ENCODE assay signal across 8 cellular contexts in genomic region chr7:140517546-140518369, GRCh38. TPM values are rescaled to one million over a fixed set of nuclear protein-coding genes. Genes with fewer than 3 reads are reported as not detected.
DNase-seq lines count a peak whose midpoint lies in the region; ATAC-seq and TF ChIP-seq lines count a peak whose summit lies in the region.

No MANE protein-coding gene starts in this region.

- H3K4me1 ChIP-seq in colonic mucosa (no peaks in the 10 kb centered on the region), liver (ENCODE audit: control insufficient read depth in 4 of 4, insufficient read depth in 4 of 4, low read length in 3 of 4) (no peaks in the 10 kb centered on the region)

- peak; percentile 77 for TF ChIP-seq CTCF in colonic mucosa (IDR thresholded peaks at IDR 0.05)
- TF ChIP-seq CTCF in liver (IDR thresholded peaks at IDR 0.05; ENCODE audit: low read depth, low read length, missing input control) = peak; percentile 90

- no peaks in the 10 kb centered on the region for H3K36me3 ChIP-seq in colonic mucosa
- H3K36me3 ChIP-seq in liver (ENCODE audit: control insufficient read depth in 4 of 4, insufficient read depth in 3 of 4, low read depth in 1 of 4, low read length in 3 of 4) = no peaks in the 10 kb centered on the region

- intact Hi-C loops in colonic mucosa (cut with DNase I) = loop anchor here (2.0 kb wide), 1 partner anchor 135 kb away; no protein-coding TSS in a partner anchor

- ATAC-seq in HG02852 (IDR thresholded peaks at IDR 0.05; ENCODE audit: unreplicated experiment) = peak; percentile 55
- ATAC-seq in GM21526 (IDR thresholded peaks at IDR 0.05; ENCODE audit: low FRiP score, unreplicated experiment) = no peak

- peak overlapping the region in 1 of 2 donors; percentile 92 for H3K9ac ChIP-seq in colonic mucosa (ENCODE audit: low read depth in 2 of 2, low read length in 2 of 2)
- no peak overlapping the region for H3K9ac ChIP-seq in liver (ENCODE audit: low read depth in 1 of 2, low read length in 2 of 2)

- H3K9me3 ChIP-seq in colonic mucosa (no peaks in the 10 kb centered on the region), liver (ENCODE audit: control insufficient read depth in 4 of 4, low read length in 3 of 4) (no peaks in the 10 kb centered on the region)

- peak; percentile 97 for DNase-seq in DMS 273 (lab: John Stamatoyannopoulos, UW; ENCODE audit: unreplicated experiment)
- peak; percentile 36 for DNase-seq in NCI-H524 treated with DMSO at 0.1 percent for 48 hours (lab: John Stamatoyannopoulos, UW)
- peak; percentile 45 to 65 for DNase-seq in activated CD4-positive, alpha-beta T cell treated with anti-CD3 and anti-CD28 coated beads for 4 hours
- DNase-seq in colonic mucosa = peak; percentile 97
- peak; percentile 57 to 65 for DNase-seq in stimulated activated CD4-positive, alpha-beta T cell treated with anti-CD3 and anti-CD28 coated beads, Interleukin-4, amount 100 ng/mL, for 4 hours

- TF ChIP-seq RAD21 in liver (IDR thresholded peaks at IDR 0.05) = peak; percentile 96 to 99

- H3K4me3 ChIP-seq in colonic mucosa = peak overlapping the region; percentile 28
- no peak overlapping the region for H3K4me3 ChIP-seq in liver (ENCODE audit: low read depth in 1 of 3, low read length in 3 of 3)

- 50% methylated on average over 31 of the region's 31 CpGs for WGBS in liver

- peak overlapping the region; percentile 96 for H3K27ac ChIP-seq in colonic mucosa
- no peak overlapping the region for H3K27ac ChIP-seq in liver (ENCODE audit: low read depth in 1 of 2, low read length in 2 of 2)

- H3K27me3 ChIP-seq in colonic mucosa = no peaks in the 10 kb centered on the region
- no peaks in the 10 kb centered on the region for H3K27me3 ChIP-seq in liver (ENCODE audit: control insufficient read depth in 4 of 4, insufficient read depth in 4 of 4, low read length in 3 of 4)

TF ChIP-seq in liver, 16 proteins besides CTCF, POLR2A, EP300 and RAD21:
- TF ChIP-seq TAF1 (conservative IDR thresholded peaks at IDR 0.05) (no peak), FOXA1 (IDR thresholded peaks at IDR 0.05) (no peak), ZBTB33 (IDR thresholded peaks at IDR 0.05) (no peak), RXRA (IDR thresholded peaks at IDR 0.05) (peak; percentile 18 to 53)

RNA-seq across cellular contexts. Expression of gene MKRN1, which starts 38.5 kb away (rescaled TPM):
- total RNA-seq in colonic mucosa = 100 to 1,000 TPM; 175 to 240 TPM
- 100 to 1,000 TPM in 1 of 2 donors, 10 to 100 TPM in 1; 38.8 to 103 TPM for total RNA-seq in liver
- 10 to 100 TPM; 18.7 to 19.6 TPM for polyA plus RNA-seq in liver

Comparison
In these comparisons a context has a peak if more than half of its experiments do, and no peak if none do; other contexts are left out.
1. DNase-seq: peak in every context shown above with its lines; median percentile 97 in DMS 273; 97 in colonic mucosa; 61 in stimulated activated CD4-positive, alpha-beta T cell treated with anti-CD3 and anti-CD28 coated beads, Interleukin-4, amount 100 ng/mL, for 4 hours; 55 in activated CD4-positive, alpha-beta T cell treated with anti-CD3 and anti-CD28 coated beads for 4 hours; 36 in NCI-H524 treated with DMSO at 0.1 percent for 48 hours.